Comparison of ENCODE assay signal across 1 cellular context in genomic region chr10:16386855-16387254, GRCh38.
TF ChIP-seq lines count a peak whose summit lies in the region.

No MANE protein-coding gene starts in this region.

TF ChIP-seq in H1, 55 proteins besides CTCF, POLR2A, EP300 and RAD21:
- no peak; the same call in 1 of the 2 replicates for TF ChIP-seq POLR2AphosphoS5 (IDR thresholded peaks at IDR 0.05; ENCODE audit: low read depth, low read length)
- TF ChIP-seq MAFK (IDR thresholded peaks at IDR 0.05; ENCODE audit: low read depth, low read length) = peak; percentile 94
- peak; percentile 37; the same call in 1 of the 2 replicates for TF ChIP-seq YY1 (IDR thresholded peaks at IDR 0.05; ENCODE audit: low read depth, low read length)
- no peak for TF ChIP-seq CHD1 (IDR thresholded peaks at IDR 0.05; ENCODE audit: low read depth, low read length)
- no peak for TF ChIP-seq SP4 (IDR thresholded peaks at IDR 0.05; ENCODE audit: low read length)
- TF ChIP-seq BACH1 (IDR thresholded peaks at IDR 0.05; ENCODE audit: low read length) = peak; percentile 96
- no peak for TF ChIP-seq RXRA (IDR thresholded peaks at IDR 0.05; ENCODE audit: insufficient read depth, low read depth, low read length)
- TF ChIP-seq PHF8 (conservative IDR thresholded peaks at IDR 0.05; ENCODE audit: low read depth, low read length) = no peak
- TF ChIP-seq NRF1 (IDR thresholded peaks at IDR 0.05; ENCODE audit: low read depth, low read length) = no peak
- no peak for TF ChIP-seq CTBP2 (IDR thresholded peaks at IDR 0.05; ENCODE audit: borderline replicate concordance, insufficient read depth, insufficient read length, low read length)
- no peak for TF ChIP-seq RBBP5 (IDR thresholded peaks at IDR 0.05; ENCODE audit: borderline replicate concordance, low read depth, low read length)
- TF ChIP-seq CHD2 (IDR thresholded peaks at IDR 0.05; ENCODE audit: low read length) = no peak
- no peak for TF ChIP-seq SP2 (IDR thresholded peaks at IDR 0.05; ENCODE audit: low read length)
- TF ChIP-seq JUN (IDR thresholded peaks at IDR 0.05; ENCODE audit: low read depth, low read length) = no peak
- peak; percentile 40; the same call in 1 of the 2 replicates for TF ChIP-seq CEBPB (IDR thresholded peaks at IDR 0.05; ENCODE audit: low read depth, low read length)
- peak; percentile 73 for TF ChIP-seq NANOG (IDR thresholded peaks at IDR 0.05; ENCODE audit: insufficient read depth, low read depth, low read length, poor library complexity, severe bottlenecking)
- no peak for TF ChIP-seq RNF2 (IDR thresholded peaks at IDR 0.05; ENCODE audit: borderline replicate concordance, low read depth, low read length, missing control alignments, poor library complexity, severe bottlenecking)
- TF ChIP-seq BRCA1 (IDR thresholded peaks at IDR 0.05; ENCODE audit: low read depth, low read length) = no peak
- no peak for TF ChIP-seq CBX5 (IDR thresholded peaks at IDR 0.05; ENCODE audit: low read depth, low read length)
- peak; percentile 76 for TF ChIP-seq ASH2L (IDR thresholded peaks at IDR 0.05; ENCODE audit: low read length)
- no peak for TF ChIP-seq ATF3 (IDR thresholded peaks at IDR 0.05; ENCODE audit: insufficient read depth, low read depth, low read length)
- no peak for TF ChIP-seq FOSL1 (IDR thresholded peaks at IDR 0.05; ENCODE audit: insufficient read depth, low read depth, low read length)
- 0 out of 2 replicates have a peak, but pooled peaks have one; percentile 51 for TF ChIP-seq CREB1 (IDR thresholded peaks at IDR 0.05)
- TF ChIP-seq TAF7 (optimal IDR thresholded peaks at IDR 0.05; ENCODE audit: borderline replicate concordance, low read depth, low read length) = no peak
- TF ChIP-seq ATF2 (IDR thresholded peaks at IDR 0.05; ENCODE audit: low read length) = peak; percentile 72; the same call in 1 of the 2 replicates
- no peak for TF ChIP-seq CHD7 (IDR thresholded peaks at IDR 0.05; ENCODE audit: insufficient replicate concordance, low read length)
- TF ChIP-seq E2F6 (IDR thresholded peaks at IDR 0.05) = peak; percentile 51; the same call in 1 of the 2 replicates
- TF ChIP-seq TCF12 (IDR thresholded peaks at IDR 0.05; ENCODE audit: low read depth, low read length) = peak; percentile 96
- no peak for TF ChIP-seq KDM5A (IDR thresholded peaks at IDR 0.05; ENCODE audit: low read length)
- no peak for TF ChIP-seq KDM4A (IDR thresholded peaks at IDR 0.05; ENCODE audit: low read depth, low read length, severe bottlenecking)
- no peak for TF ChIP-seq GTF2F1 (IDR thresholded peaks at IDR 0.05; ENCODE audit: borderline replicate concordance, low read depth, low read length)
- TF ChIP-seq SIRT6 (IDR thresholded peaks at IDR 0.05; ENCODE audit: low read length) = no peak
- TF ChIP-seq BCL11A (IDR thresholded peaks at IDR 0.05; ENCODE audit: low read depth in 2 of 2, low read length in 2 of 2) = no peak
- no peak for TF ChIP-seq SRF (IDR thresholded peaks at IDR 0.05; ENCODE audit: low read depth, low read length)
- no peak for TF ChIP-seq TBP (IDR thresholded peaks at IDR 0.05; ENCODE audit: low read depth, low read length)
- TF ChIP-seq SIN3A (conservative IDR thresholded peaks at IDR 0.05 in 1 of 2, IDR thresholded peaks at IDR 0.05 in 1 of 2; ENCODE audit: low read depth in 1 of 2, low read length in 2 of 2) = no peak
- TF ChIP-seq POU5F1 (IDR thresholded peaks at IDR 0.05; ENCODE audit: low read depth, low read length) = no peak
- TF ChIP-seq TAF1 (IDR thresholded peaks at IDR 0.05; ENCODE audit: low read depth, low read length) = 0 out of 2 replicates have a peak, but pooled peaks have one; percentile 34
- no peak for TF ChIP-seq KDM1A (IDR thresholded peaks at IDR 0.05; ENCODE audit: borderline replicate concordance, low read length)
- peak in 1 of 2 experiments; percentile 80; a peak in 1 of 4 replicates for TF ChIP-seq HDAC2 (IDR thresholded peaks at IDR 0.05; ENCODE audit: borderline replicate concordance in 1 of 2, low read depth in 2 of 2, low read length in 2 of 2)
- no peak for TF ChIP-seq HDAC6 (IDR thresholded peaks at IDR 0.05; ENCODE audit: low read depth, low read length)
- peak; percentile 30; the same call in 1 of the 2 replicates for TF ChIP-seq MAX (IDR thresholded peaks at IDR 0.05)
- no peak for TF ChIP-seq EZH2 (IDR thresholded peaks at IDR 0.05; ENCODE audit: low read depth, low read length, severe bottlenecking)
- TF ChIP-seq USF2 (IDR thresholded peaks at IDR 0.05; ENCODE audit: low read length) = no peak
- no peak for TF ChIP-seq SIX5 (IDR thresholded peaks at IDR 0.05; ENCODE audit: low read depth, low read length)
- TF ChIP-seq SAP30 (IDR thresholded peaks at IDR 0.05; ENCODE audit: insufficient read depth, insufficient replicate concordance, low read length) = no peak
- 0 out of 2 replicates have a peak, but pooled peaks have one; percentile 17 for TF ChIP-seq JUND (IDR thresholded peaks at IDR 0.05; ENCODE audit: low read length)
- TF ChIP-seq EGR1 (IDR thresholded peaks at IDR 0.05; ENCODE audit: borderline replicate concordance, low read depth, low read length) = no peak
- TF ChIP-seq CBX8 (IDR thresholded peaks at IDR 0.05; ENCODE audit: borderline replicate concordance, low read depth, low read length) = no peak
- no peak for TF ChIP-seq SUZ12 (IDR thresholded peaks at IDR 0.05; ENCODE audit: low read length)
- no peak for TF ChIP-seq TEAD4 (IDR thresholded peaks at IDR 0.05; ENCODE audit: low read depth, low read length)
- TF ChIP-seq GABPA (IDR thresholded peaks at IDR 0.05; ENCODE audit: borderline replicate concordance, insufficient read depth, low read length) = no peak
- TF ChIP-seq ZNF274 (IDR thresholded peaks at IDR 0.05; ENCODE audit: borderline replicate concordance, extremely low read depth, low read length) = no peak
- TF ChIP-seq RFX5 (IDR thresholded peaks at IDR 0.05; ENCODE audit: borderline replicate concordance, low read depth, low read length) = no peak
- TF ChIP-seq SP1 (IDR thresholded peaks at IDR 0.05; ENCODE audit: low read depth, low read length) = peak; percentile 58; the same call in 1 of the 2 replicates
TF ChIP-seq in H1: peak in this region for 15.
